24 cellular contexts compared by ENCODE assay signal in the genomic region with DNA sequence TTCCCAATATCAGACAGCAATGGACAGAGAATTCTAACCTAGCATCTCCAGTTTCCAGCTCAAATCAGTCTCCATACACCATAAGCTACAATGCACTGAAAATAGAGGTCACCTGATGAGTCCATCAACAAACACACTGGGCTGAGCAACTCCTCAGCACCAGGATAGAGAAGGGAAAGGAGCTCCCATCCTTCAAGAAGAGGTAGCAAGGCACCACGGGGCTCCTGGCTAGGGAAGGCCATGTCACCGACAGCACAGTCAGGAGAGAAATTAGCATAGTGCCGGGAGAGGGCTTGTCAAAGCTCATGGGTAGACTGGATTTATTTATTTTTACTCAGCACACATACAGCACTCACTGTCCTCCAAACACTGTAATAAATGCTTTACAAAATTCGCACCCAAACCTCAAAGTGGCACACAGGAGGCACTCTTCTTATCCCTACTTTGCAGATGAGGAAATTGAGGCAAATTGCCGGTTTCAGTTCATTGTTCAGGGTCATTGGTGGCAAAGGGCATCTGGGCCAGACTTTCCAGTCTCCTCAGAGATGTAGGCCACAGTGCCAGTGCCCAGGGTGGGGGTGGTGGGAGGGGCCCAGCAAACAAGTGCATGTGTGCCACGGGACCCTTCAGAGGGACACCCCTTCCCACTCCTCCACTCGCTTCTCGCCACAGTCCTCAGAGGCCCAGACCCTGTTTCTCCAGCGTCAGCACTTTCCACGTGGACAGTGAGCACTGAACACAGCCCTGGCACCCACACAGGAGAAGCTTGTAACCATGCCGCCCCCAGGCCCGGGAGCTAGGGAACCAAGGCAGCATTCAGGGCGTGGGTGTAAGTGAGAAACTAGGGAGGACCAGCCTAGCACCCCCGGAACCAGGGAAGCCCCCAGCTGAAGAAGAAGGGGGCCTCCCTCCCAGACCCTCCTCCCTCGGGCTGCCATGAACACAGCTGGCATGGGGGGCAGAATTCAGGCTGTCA.
A peak's percentile ranks its signal among the peaks of the same experiment; 100 is the strongest.
DNase-seq lines count a peak whose midpoint lies in the region; ATAC-seq, FAIRE-seq and TF ChIP-seq lines count a peak whose summit lies in the region.
"Had no signal": no experiment of that assay in that cellular context is flagged by ENCODE, and none has a peak within 500 bp of the region (broad histone marks: within the 10 kb centered on the region; RNA-seq: fewer than 3 reads in every experiment).

No MANE protein-coding gene starts in this region.

- H3K4me1 ChIP-seq in HEK293 (ENCODE audit: control insufficient read depth, insufficient read depth, low read length) (no peaks in the 10 kb centered on the region), kidney (ENCODE audit: control insufficient read depth in 1 of 2, insufficient read depth in 1 of 2, low read depth in 1 of 2, low read length in 2 of 2) (no peaks in the 10 kb centered on the region)
- H3K4me1 ChIP-seq: BE2C had no signal

- no peak overlapping the region for H3K27ac ChIP-seq in HEK293 (ENCODE audit: extremely low read depth, low read depth, low read length)
- no peak overlapping the region for H3K27ac ChIP-seq in kidney (ENCODE audit: low read depth in 2 of 2, low read length in 2 of 2)
- H3K27ac ChIP-seq: GM23248, HL-60 had no signal

- FAIRE-seq in kidney (lab: Jason Lieb, UNC) = no peak
- FAIRE-seq: GM12891, GM19239 had no signal

- CTCF ChIA-PET in activated CD8-positive, alpha-beta memory T cell treated with anti-CD3 and anti-CD28 coated beads, Interleukin-2, amount 10 ng/mL, durations not matched to agents 7 days and 5 days (lab: Charles Lee) = no interaction called here
- CTCF ChIA-PET in HEK293 (lab: Yijun Ruan, JAX) = no interaction called here

- no peaks in the 10 kb centered on the region for H3K4me1 Mint-ChIP-seq in activated CD8-positive, alpha-beta memory T cell treated with anti-CD3 and anti-CD28 coated beads, Interleukin-2, amount 10 ng/mL, durations not matched to agents 7 days and 5 days
- H3K4me1 Mint-ChIP-seq: CD4-positive, CD25-positive, alpha-beta regulatory T cell had no signal

- no peaks in the 10 kb centered on the region for H3K36me3 Mint-ChIP-seq in activated CD8-positive, alpha-beta memory T cell treated with anti-CD3 and anti-CD28 coated beads, Interleukin-2, amount 10 ng/mL, durations not matched to agents 7 days and 5 days
- H3K36me3 Mint-ChIP-seq: CD4-positive, CD25-positive, alpha-beta regulatory T cell; CD8-positive, alpha-beta memory T cell had no signal

- no peak overlapping the region for H3K4me3 ChIP-seq in HEK293 (ENCODE audit: low read depth, low read length)
- no peak overlapping the region for H3K4me3 ChIP-seq in kidney (ENCODE audit: low read length in 2 of 2)
- H3K4me3 ChIP-seq: GM23248 had no signal

- H3K9me3 ChIP-seq in HEK293 (ENCODE audit: control insufficient read depth, insufficient read depth, low read depth, low read length) (no peaks in the 10 kb centered on the region), kidney (ENCODE audit: control insufficient read depth in 1 of 2, low read length in 2 of 2) (no peaks in the 10 kb centered on the region)

- peak; percentile 28 for DNase-seq in activated CD8-positive, alpha-beta memory T cell treated with anti-CD3 and anti-CD28 coated beads, Interleukin-2, amount 50 U/mL, for 48 hours
- no peak for DNase-seq in activated CD8-positive, alpha-beta memory T cell treated with anti-CD3 and anti-CD28 coated beads, Interleukin-2, amount 10 ng/mL, durations not matched to agents 7 days and 5 days
- DNase-seq in left lobe of liver (ENCODE audit: low spot score) = peak; percentile 29
- no peak for DNase-seq in mesenteric fat pad (ENCODE audit: low spot score)
- no peak for DNase-seq in kidney glomerular epithelial cell (lab: John Stamatoyannopoulos, UW)
- no peak for DNase-seq in kidney
- DNase-seq: 8988T; BE2C; C1 segment of cervical spinal cord; CD4-positive, CD25-positive, alpha-beta regulatory T cell; CD8-positive, alpha-beta memory T cell; COR-L47; DMS 273 treated with DMSO at 0.1 percent for 48 hours; DMS53; DND-41; EL; HCEC 1CT; HFFc6; IMR-90 had no signal

- no peak overlapping the region for H3K4me3 Mint-ChIP-seq in activated CD8-positive, alpha-beta memory T cell treated with anti-CD3 and anti-CD28 coated beads, Interleukin-2, amount 10 ng/mL, durations not matched to agents 7 days and 5 days
- H3K4me3 Mint-ChIP-seq: CD4-positive, CD25-positive, alpha-beta regulatory T cell; CD8-positive, alpha-beta memory T cell; HFFc6 had no signal

- intact Hi-C loops in kidney (cut with DNase I) = no loop called here

- H3K9me3 Mint-ChIP-seq in activated CD8-positive, alpha-beta memory T cell treated with anti-CD3 and anti-CD28 coated beads, Interleukin-2, amount 10 ng/mL, durations not matched to agents 7 days and 5 days (ENCODE audit: low read depth) = no peaks in the 10 kb centered on the region
- H3K9me3 Mint-ChIP-seq: CD8-positive, alpha-beta memory T cell had no signal

- POLR2A ChIA-PET in HEK293 (lab: Yijun Ruan, JAX) = no interaction called here

- H3K27me3 Mint-ChIP-seq in activated CD8-positive, alpha-beta memory T cell treated with anti-CD3 and anti-CD28 coated beads, Interleukin-2, amount 10 ng/mL, durations not matched to agents 7 days and 5 days = no peaks in the 10 kb centered on the region
- H3K27me3 Mint-ChIP-seq: CD8-positive, alpha-beta memory T cell had no signal

- H3K27ac Mint-ChIP-seq in activated CD8-positive, alpha-beta memory T cell treated with anti-CD3 and anti-CD28 coated beads, Interleukin-2, amount 10 ng/mL, durations not matched to agents 7 days and 5 days = no peak overlapping the region
- H3K27ac Mint-ChIP-seq: CD4-positive, CD25-positive, alpha-beta regulatory T cell; HFFc6 had no signal

- no peak overlapping the region for H3K9ac ChIP-seq in kidney (ENCODE audit: low read length in 2 of 2)
- H3K9ac ChIP-seq: GM23248 had no signal

- ATAC-seq in activated CD8-positive, alpha-beta memory T cell treated with anti-CD3 and anti-CD28 coated beads, Interleukin-2, amount 10 ng/mL, durations not matched to agents 7 days and 5 days = no peak
- ATAC-seq in left lobe of liver = no peak

- no peak for TF ChIP-seq CTCF in HEK293 (tag by site-specific recombination; IDR thresholded peaks at IDR 0.05)
- TF ChIP-seq CTCF in kidney (IDR thresholded peaks at IDR 0.05; ENCODE audit: borderline replicate concordance, extremely low read depth, insufficient read depth) = no peak

- H3K36me3 ChIP-seq in HEK293 (ENCODE audit: control insufficient read depth in 2 of 2, insufficient read depth in 1 of 2, low read length in 2 of 2) (no peaks in the 10 kb centered on the region), kidney (ENCODE audit: control insufficient read depth in 1 of 2, insufficient read depth in 2 of 2, low read length in 2 of 2) (no peaks in the 10 kb centered on the region)
- H3K36me3 ChIP-seq: BE2C had no signal

TF ChIP-seq in HEK293, 187 proteins besides CTCF, POLR2A, EP300 and RAD21:
- TF ChIP-seq ZNF704 (tag by site-specific recombination; IDR thresholded peaks at IDR 0.05) (no peak), ZNF223 (tag by site-specific recombination; IDR thresholded peaks at IDR 0.05) (no peak), ZFHX2 (tag by site-specific recombination; conservative IDR thresholded peaks at IDR 0.05) (peak; percentile 24; the same call in 1 of the 2 replicates), ZEB2 (tag by site-specific recombination; IDR thresholded peaks at IDR 0.05) (no peak), EGR2 (tag by site-specific recombination; IDR thresholded peaks at IDR 0.05; ENCODE audit: low read depth) (peak; percentile 28; the same call in 1 of the 2 replicates)

Comparison
In these comparisons a context has a peak if more than half of its experiments do, and no peak if none do; other contexts are left out.
1. DNase-seq: peak in activated CD8-positive, alpha-beta memory T cell treated with anti-CD3 and anti-CD28 coated beads, Interleukin-2, amount 50 U/mL, for 48 hours (single experiment) and left lobe of liver (single experiment); none in activated CD8-positive, alpha-beta memory T cell treated with anti-CD3 and anti-CD28 coated beads, Interleukin-2, amount 10 ng/mL, durations not matched to agents 7 days and 5 days (single experiment), mesenteric fat pad (single experiment), kidney glomerular epithelial cell (single experiment) and kidney (single experiment).